In the genomic region with DNA sequence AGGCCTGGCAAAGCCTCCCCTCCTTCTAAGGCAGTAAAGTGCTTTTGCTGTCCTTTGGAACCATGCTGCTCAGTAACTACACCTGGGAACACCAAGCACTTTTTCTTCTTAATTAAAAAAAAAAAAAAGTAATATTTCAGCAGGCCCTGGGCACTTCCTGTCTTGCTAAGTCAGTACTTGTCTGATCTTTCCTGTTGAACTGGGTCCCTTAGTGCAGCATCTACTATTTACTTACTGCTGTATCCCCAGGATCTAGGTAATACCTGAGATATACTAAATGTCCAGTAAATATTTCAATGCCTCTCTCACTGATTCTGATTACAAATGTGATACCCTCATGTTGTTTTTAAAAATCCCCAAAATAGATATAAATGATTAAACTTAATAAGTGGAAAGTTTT, we compare ENCODE assay signal across 32 cellular contexts.
DNase-seq lines count a peak whose midpoint lies in the region; ATAC-seq, FAIRE-seq and TF ChIP-seq lines count a peak whose summit lies in the region.
"Had no signal": no experiment of that assay in that cellular context is flagged by ENCODE, and none has a peak within 500 bp of the region (broad histone marks: within the 10 kb centered on the region; RNA-seq: fewer than 3 reads in every experiment).

No MANE protein-coding gene starts in this region.

- H3K9ac ChIP-seq in OCI-LY3 (ENCODE audit: low read length): no peak overlapping the region
- no peak overlapping the region for H3K9ac ChIP-seq in mammary epithelial cell (ENCODE audit: insufficient read depth, low read length)
- H3K9ac ChIP-seq in HepG2 (ENCODE audit: insufficient read depth, low read depth, low read length): no peak overlapping the region
- H3K9ac ChIP-seq in GM23248: no peak overlapping the region
- H3K9ac ChIP-seq: KMS-11 had no signal

- ATAC-seq in HepG2 (no peak), psoas muscle (no peak), gastrocnemius medialis (no peak)
- ATAC-seq in naive thymus-derived CD8-positive, alpha-beta T cell: no peak

- dilution Hi-C loops in mammary epithelial cell (cut with HindIII; ENCODE audit: low sequenced_read_pairs): no loop called here

- H3K4me3 ChIP-seq in OCI-LY3 (ENCODE audit: low read length): no peak overlapping the region
- no peak overlapping the region for H3K4me3 ChIP-seq in mammary epithelial cell (replicated peaks in 1 of 3; ENCODE audit: insufficient read depth in 1 of 3, low read depth in 2 of 3, low read length in 3 of 3)
- H3K4me3 ChIP-seq in HepG2 (replicated peaks in 1 of 3; ENCODE audit: insufficient read depth in 1 of 3, low read depth in 2 of 3, low read length in 3 of 3): no peak overlapping the region
- H3K4me3 ChIP-seq in psoas muscle: no peak overlapping the region
- no peak overlapping the region for H3K4me3 ChIP-seq in GM23248
- H3K4me3 ChIP-seq in gastrocnemius medialis: no peak overlapping the region
- H3K4me3 ChIP-seq: ascending aorta, esophagus muscularis mucosa, HAP-1, lung, sigmoid colon, tibial nerve had no signal

- H3K4me2 ChIP-seq in OCI-LY3 (ENCODE audit: low read length) (no peak overlapping the region), mammary epithelial cell (ENCODE audit: insufficient read depth, low read depth, low read length) (peak overlapping the region; percentile 29), HepG2 (ENCODE audit: low read depth, low read length) (no peak overlapping the region), GM23248 (ENCODE audit: unreplicated experiment) (no peak overlapping the region)
- H3K4me2 ChIP-seq: KMS-11 had no signal

- H3K27ac Mint-ChIP-seq in naive thymus-derived CD8-positive, alpha-beta T cell: peak overlapping the region in 1 of 10 donors; percentile 38
- H3K27ac Mint-ChIP-seq: activated naive CD8-positive, alpha-beta T cell treated with anti-CD3 and anti-CD28 coated beads, Interleukin-2, amount 10 ng/mL, durations not matched to agents 7 days and 5 days; activated T-cell treated with anti-CD3 and anti-CD28 coated beads, Interleukin-2, amount 50 U/mL, for 24 hours had no signal

- peaks cover 0 to 2% (median 0%) of the 10 kb centered on the region in 4 donors for H3K4me1 Mint-ChIP-seq in naive thymus-derived CD8-positive, alpha-beta T cell

- H3K27me3 ChIP-seq in OCI-LY3 (ENCODE audit: low read depth, low read length) (no peaks in the 10 kb centered on the region), mammary epithelial cell (ENCODE audit: insufficient read depth, low read length) (no peaks in the 10 kb centered on the region), HepG2 (ENCODE audit: control insufficient read depth in 1 of 2, insufficient read depth in 2 of 2, low read length in 2 of 2) (no peaks in the 10 kb centered on the region), psoas muscle (ENCODE audit: insufficient read depth in 3 of 3, low read length in 2 of 3) (no peaks in the 10 kb centered on the region), GM23248 (replicated peaks; ENCODE audit: insufficient read depth) (no peaks in the 10 kb centered on the region), gastrocnemius medialis (no peaks in the 10 kb centered on the region)
- H3K27me3 ChIP-seq: ascending aorta, esophagus muscularis mucosa, sigmoid colon, tibial nerve had no signal

- TF ChIP-seq POLR2A in HepG2 (IDR thresholded peaks at IDR 0.05; ENCODE audit: insufficient read depth in 1 of 2, low read depth in 2 of 2, low read length in 2 of 2) (no peak), gastrocnemius medialis (IDR thresholded peaks at IDR 0.05) (no peak)

- no peaks in the 10 kb centered on the region for H3K79me2 ChIP-seq in OCI-LY3 (ENCODE audit: low read length)
- no peaks in the 10 kb centered on the region for H3K79me2 ChIP-seq in mammary epithelial cell (ENCODE audit: insufficient read depth, low read length)
- H3K79me2 ChIP-seq in HepG2 (ENCODE audit: insufficient read depth, low read length): no peaks in the 10 kb centered on the region
- no peaks in the 10 kb centered on the region for H3K79me2 ChIP-seq in GM23248 (ENCODE audit: insufficient read depth)

- H2AFZ ChIP-seq in OCI-LY3 (ENCODE audit: low read depth, low read length) (peak overlapping the region; percentile 75; the same call in 1 of the 2 replicates), mammary epithelial cell (ENCODE audit: low read depth, low read length) (peak overlapping the region; percentile 97), HepG2 (ENCODE audit: low read length) (no peak overlapping the region), GM23248 (no peak overlapping the region; the same call in 1 of the 2 replicates)

- H3K9me2 ChIP-seq in GM23248 (ENCODE audit: insufficient read depth): no peaks in the 10 kb centered on the region

- in situ Hi-C loops in mammary epithelial cell (cut with MboI; ENCODE audit: low sequenced_read_pairs in 2 of 2) (no loop called here), HepG2 (cut with HindIII; ENCODE audit: extremely low pct_ligation_motif_present, low pct_unique_long_range_greater_than_20kb) (loop anchor here (5.0 to 10.0 kb wide), 2 partner anchors 77 to 261 kb away; partner anchors contain the start of gene PPP1R3C), GM23248 (cut with MboI) (no loop called here), gastrocnemius medialis (cut with MboI; ENCODE audit: low sequenced_read_pairs in 4 of 4) (loop anchor here in 1 of 4 donors (10.0 kb wide), 1 partner anchor 79 kb away; the partner anchor contains the start of gene PPP1R3C)

- no TSS peak for BruUV-seq in mammary epithelial cell (replicated peaks; lab: Mats Ljungman, UMichigan)
- no TSS peak for BruUV-seq in HepG2 (replicated peaks; lab: Mats Ljungman, UMichigan)

- no peaks in the 10 kb centered on the region for H3K36me3 Mint-ChIP-seq in naive thymus-derived CD8-positive, alpha-beta T cell
- H3K36me3 Mint-ChIP-seq: activated naive CD8-positive, alpha-beta T cell treated with anti-CD3 and anti-CD28 coated beads, Interleukin-2, amount 10 ng/mL, durations not matched to agents 7 days and 5 days had no signal

- peak; percentile 39 for DNase-seq in mammary epithelial cell
- DNase-seq in HepG2 (ENCODE audit: low spot score): no peak
- no peak for DNase-seq in psoas muscle
- no peak for DNase-seq in GM23248
- DNase-seq in gastrocnemius medialis: no peak
- no peak for DNase-seq in NCI-H1105 (lab: John Stamatoyannopoulos, UW)
- no peak for DNase-seq in naive thymus-derived CD8-positive, alpha-beta T cell
- DNase-seq: activated gamma-delta T cell; activated naive CD8-positive, alpha-beta T cell treated with anti-CD3 and anti-CD28 coated beads, Interleukin-2, amount 10 ng/mL, durations not matched to agents 7 days and 5 days; activated T-cell treated with anti-CD3 and anti-CD28 coated beads, Interleukin-2, amount 50 U/mL, for 24 hours; central memory CD4-positive, alpha-beta T cell; cortex of kidney; DMS153; effector memory CD4-positive, alpha-beta T cell; NCI-H1694; NCI-H2171 treated with DMSO at 0.1 percent for 48 hours; NCI-H510A; RPMI8226; sigmoid colon; stimulated activated CD4-positive, alpha-beta T cell treated with anti-CD3 and anti-CD28 coated beads, Interleukin-12 subunit alpha, Interleukin-12 subunit beta, amount 100 ng/mL, for 4 hours; stimulated activated CD4-positive, alpha-beta T cell treated with anti-CD3 and anti-CD28 coated beads, Interleukin-2, amount 100 ng/mL, for 48 hours; T1000 had no signal

- H3K9me3 ChIP-seq in OCI-LY3 (ENCODE audit: insufficient read depth, low read length): peaks cover 16% of the 10 kb centered on the region; the same call in 1 of the 2 replicates
- H3K9me3 ChIP-seq in mammary epithelial cell (replicated peaks; ENCODE audit: insufficient read depth, low read length): no peaks in the 10 kb centered on the region
- no peaks in the 10 kb centered on the region for H3K9me3 ChIP-seq in HepG2 (ENCODE audit: low read length)
- H3K9me3 ChIP-seq in psoas muscle: no peaks in the 10 kb centered on the region
- H3K9me3 ChIP-seq in GM23248 (ENCODE audit: low read depth): no peaks in the 10 kb centered on the region
- H3K9me3 ChIP-seq in gastrocnemius medialis: no peaks in the 10 kb centered on the region
- H3K9me3 ChIP-seq: ascending aorta, esophagus muscularis mucosa, HAP-1, sigmoid colon, tibial nerve had no signal

- H4K20me1 ChIP-seq in OCI-LY3 (ENCODE audit: insufficient read depth, low read length) (no peaks in the 10 kb centered on the region), mammary epithelial cell (ENCODE audit: insufficient read depth, low read length) (no peaks in the 10 kb centered on the region), HepG2 (ENCODE audit: insufficient read depth, low read length) (no peaks in the 10 kb centered on the region), GM23248 (ENCODE audit: insufficient read depth) (no peaks in the 10 kb centered on the region)

- intact Hi-C loops in mammary epithelial cell (cut with micrococcal nuclease): no loop called here
- intact Hi-C loops in HepG2 (cut with micrococcal nuclease; ENCODE audit: unreplicated experiment): loop anchor here (5.0 to 10.0 kb wide), 4 partner anchors 42 to 241 kb away; no protein-coding TSS in a partner anchor
- intact Hi-C loops in psoas muscle (cut with DNase I): loop anchor here in 1 of 2 donors (10.0 kb wide), 1 partner anchor 261 kb away; no protein-coding TSS in a partner anchor
- intact Hi-C loops in gastrocnemius medialis (cut with DNase I; ENCODE audit: low total_unique reads): no loop called here

- peaks cover 30% of the 10 kb centered on the region for H3K4me1 ChIP-seq in OCI-LY3 (ENCODE audit: low read length)
- H3K4me1 ChIP-seq in mammary epithelial cell (ENCODE audit: insufficient read depth, low read length): peaks cover 17% of the 10 kb centered on the region
- peaks cover 92% of the 10 kb centered on the region for H3K4me1 ChIP-seq in HepG2 (ENCODE audit: insufficient read depth, low read length)
- peaks cover 43% of the 10 kb centered on the region for H3K4me1 ChIP-seq in psoas muscle
- H3K4me1 ChIP-seq in GM23248 (ENCODE audit: insufficient read depth): no peaks in the 10 kb centered on the region
- peaks cover 18 to 22% of the 10 kb centered on the region in 2 donors for H3K4me1 ChIP-seq in gastrocnemius medialis
- H3K4me1 ChIP-seq: HAP-1 had no signal

- CTCF ChIA-PET in mammary epithelial cell (lab: Charles Lee; ENCODE audit: low non-redundant PET) (no interaction called here), HepG2 (lab: Yijun Ruan, JAX; ENCODE audit: low intra/inter-chr PET ratio, low total read pairs) (no interaction called here)

- H3K27me3 Mint-ChIP-seq in naive thymus-derived CD8-positive, alpha-beta T cell: peaks cover under 1 to 12% (median 2%) of the 10 kb centered on the region in 5 donors

- TF ChIP-seq EP300 in HepG2 (IDR thresholded peaks at IDR 0.05; ENCODE audit: low read depth in 2 of 2, low read length in 2 of 2) (no peak), HepG2 (CRISPR knock-in tag; IDR thresholded peaks at IDR 0.05; ENCODE audit: borderline replicate concordance) (no peak)

- POLR2A ChIA-PET in HepG2 (lab: Yijun Ruan, JAX): interaction anchor here (1.2 kb wide), 1 partner anchor 78 kb away, joined by 3 read pairs; the partner anchor contains the start of gene PPP1R3C
- POLR2A ChIA-PET in naive thymus-derived CD8-positive, alpha-beta T cell (lab: Charles Lee): no interaction called here

- H3K4me3 Mint-ChIP-seq in naive thymus-derived CD8-positive, alpha-beta T cell: no peak overlapping the region
- H3K4me3 Mint-ChIP-seq: activated naive CD8-positive, alpha-beta T cell treated with anti-CD3 and anti-CD28 coated beads, Interleukin-2, amount 10 ng/mL, durations not matched to agents 7 days and 5 days; activated T-cell treated with anti-CD3 and anti-CD28 coated beads, Interleukin-2, amount 50 U/mL, for 24 hours; neural crest cell had no signal

- peaks cover 8% of the 10 kb centered on the region for H3K36me3 ChIP-seq in OCI-LY3 (replicated peaks; ENCODE audit: low read depth, low read length)
- no peaks in the 10 kb centered on the region for H3K36me3 ChIP-seq in mammary epithelial cell (ENCODE audit: insufficient read depth, low read length)
- H3K36me3 ChIP-seq in HepG2 (replicated peaks in 1 of 2; ENCODE audit: control insufficient read depth in 1 of 2, insufficient read depth in 2 of 2, low read length in 2 of 2): no peaks in the 10 kb centered on the region
- no peaks in the 10 kb centered on the region for H3K36me3 ChIP-seq in psoas muscle (ENCODE audit: insufficient read depth in 1 of 2, low read depth in 1 of 2)
- H3K36me3 ChIP-seq in GM23248 (ENCODE audit: low read depth): no peaks in the 10 kb centered on the region
- H3K36me3 ChIP-seq in gastrocnemius medialis: no peaks in the 10 kb centered on the region
- H3K36me3 ChIP-seq: ascending aorta, esophagus muscularis mucosa, HAP-1, sigmoid colon, tibial nerve had no signal

- no peak for FAIRE-seq in HepG2 (lab: Jason Lieb, UNC)
- FAIRE-seq: frontal cortex, GM12892 had no signal

- TF ChIP-seq RAD21 in HepG2 (CRISPR knock-in tag; IDR thresholded peaks at IDR 0.05): no peak

- H3K27ac ChIP-seq in OCI-LY3 (ENCODE audit: low read length) (no peak overlapping the region), mammary epithelial cell (ENCODE audit: insufficient read depth, low read depth, low read length) (no peak overlapping the region), HepG2 (ENCODE audit: extremely low read length, insufficient read depth, low read length) (peak overlapping the region; percentile 87), psoas muscle (peak overlapping the region; percentile 65), GM23248 (no peak overlapping the region), gastrocnemius medialis (peak overlapping the region in 1 of 4 donors; percentile 14)
- H3K27ac ChIP-seq: esophagus muscularis mucosa, KMS-11, sigmoid colon, tibial nerve had no signal

- TF ChIP-seq CTCF in OCI-LY3 (IDR thresholded peaks at IDR 0.05; ENCODE audit: low read depth, low read length): no peak
- TF ChIP-seq CTCF in mammary epithelial cell (conservative IDR thresholded peaks at IDR 0.05 in 1 of 2, IDR thresholded peaks at IDR 0.05 in 1 of 2; ENCODE audit: extremely low read depth in 1 of 2, insufficient read depth in 1 of 2, low read depth in 1 of 2, low read length in 2 of 2): no peak
- TF ChIP-seq CTCF in HepG2 (CRISPR knock-in tag; IDR thresholded peaks at IDR 0.05): no peak
- TF ChIP-seq CTCF in psoas muscle (IDR thresholded peaks at IDR 0.05): no peak
- no peak for TF ChIP-seq CTCF in gastrocnemius medialis (IDR thresholded peaks at IDR 0.05 in 4 of 5, conservative IDR thresholded peaks at IDR 0.05 in 1 of 5)

- peaks cover 7% of the 10 kb centered on the region; the same call in 1 of the 2 replicates for H3F3A ChIP-seq in GM23248 (ENCODE audit: insufficient read depth)

- no peaks in the 10 kb centered on the region for H3K9me3 Mint-ChIP-seq in naive thymus-derived CD8-positive, alpha-beta T cell
- H3K9me3 Mint-ChIP-seq: activated naive CD8-positive, alpha-beta T cell treated with anti-CD3 and anti-CD28 coated beads, Interleukin-2, amount 10 ng/mL, durations not matched to agents 7 days and 5 days; activated T-cell treated with anti-CD3 and anti-CD28 coated beads, Interleukin-2, amount 50 U/mL, for 24 hours; neural crest cell had no signal

Comparison
In these comparisons a context has a peak if more than half of its experiments do, and no peak if none do; other contexts are left out.
1. H2AFZ ChIP-seq: peak in OCI-LY3 (single experiment) and mammary epithelial cell (single experiment); none in HepG2 (single experiment) and GM23248 (single experiment).
2. H3K27ac ChIP-seq: peak in HepG2 (single experiment) and psoas muscle (single experiment); none in OCI-LY3 (single experiment), mammary epithelial cell (single experiment) and GM23248 (single experiment).